ENCODE assay signal across 20 cellular contexts in genomic region chr11:114482114-114482513, GRCh38.
"Had no signal": no experiment of that assay in that cellular context is flagged by ENCODE, and none has a peak within 500 bp of the region (broad histone marks: within the 10 kb centered on the region; RNA-seq: fewer than 3 reads in every experiment).

No MANE protein-coding gene starts in this region.

- H3K36me3 ChIP-seq: gastroesophageal sphincter, left lung, tibial artery, vagina had no signal

- DNase-seq: activated CD4-positive, alpha-beta T cell treated with anti-CD3 and anti-CD28 coated beads, Interleukin-2, amount 50 U/mL, for 1 hour; activated CD8-positive, alpha-beta memory T cell treated with anti-CD3 and anti-CD28 coated beads for 24 hours; activated naive CD4-positive, alpha-beta T cell; activated naive CD8-positive, alpha-beta T cell treated with anti-CD3 and anti-CD28 coated beads, Interleukin-2, amount 10 ng/mL, durations not matched to agents 7 days and 5 days; aorta; effector CD8-positive, alpha-beta T cell; left lung; mammary epithelial cell; natural killer cell; nucleus accumbens; posterior cingulate gyrus; retina; stimulated activated CD4-positive, alpha-beta T cell treated with anti-CD3 and anti-CD28 coated beads, Interleukin-2, amount 100 ng/mL, for 48 hours; T-helper 9 cell; tibial artery had no signal

- H3K9me3 ChIP-seq: gastroesophageal sphincter, left lung, tibial artery, vagina had no signal

- H3K4me1 ChIP-seq: left lung, tibial artery, vagina had no signal

- H3K4me3 ChIP-seq: gastroesophageal sphincter, left lung, tibial artery, vagina had no signal

- H3K36me3 Mint-ChIP-seq: activated naive CD8-positive, alpha-beta T cell treated with anti-CD3 and anti-CD28 coated beads, Interleukin-2, amount 10 ng/mL, durations not matched to agents 7 days and 5 days; natural killer cell; stimulated activated memory B cell treated with anti-CD40 and anti-IgM and Interleukin-4, amounts not matched to agents 10 μg/mL and 1 μg/mL and 100 μg/mL, for 72 hours had no signal

- H3K4me1 Mint-ChIP-seq: activated naive CD8-positive, alpha-beta T cell treated with anti-CD3 and anti-CD28 coated beads, Interleukin-2, amount 10 ng/mL, durations not matched to agents 7 days and 5 days; natural killer cell had no signal

- H3K27me3 ChIP-seq: gastroesophageal sphincter, left lung, tibial artery, vagina had no signal

- H3K27me3 Mint-ChIP-seq: stimulated activated memory B cell treated with anti-CD40 and anti-IgM and Interleukin-4, amounts not matched to agents 10 μg/mL and 1 μg/mL and 100 μg/mL, for 72 hours had no signal

- H3K4me3 Mint-ChIP-seq: activated naive CD8-positive, alpha-beta T cell treated with anti-CD3 and anti-CD28 coated beads, Interleukin-2, amount 10 ng/mL, durations not matched to agents 7 days and 5 days; activated T-helper 1 cell treated with anti-CD3 and anti-CD28 coated beads, Interleukin-12 subunit alpha, Interleukin-12 subunit beta, Interleukin-2, Interleukin-4 antibody, amounts not matched to agents 30 ng/mL and 10 ng/mL and 1 ng/mL, durations not matched to agents 14 hours and 24 hours and 36 hours; natural killer cell; stimulated activated memory B cell treated with anti-CD40 and anti-IgM and Interleukin-4, amounts not matched to agents 10 μg/mL and 1 μg/mL and 100 μg/mL, for 72 hours had no signal

- H3K27ac ChIP-seq: gastroesophageal sphincter, left lung, tibial artery, vagina had no signal

- ATAC-seq: activated CD4-positive, CD25-positive, alpha-beta regulatory T cell treated with anti-CD3 and anti-CD28 coated beads, Interleukin-2, amount 50 U/mL, for 24 hours; gastroesophageal sphincter; left lung; natural killer cell; stimulated activated memory B cell treated with anti-CD40 and anti-IgM and Interleukin-4, amounts not matched to agents 10 μg/mL and 1 μg/mL and 100 μg/mL, for 72 hours had no signal

- H3K9me3 Mint-ChIP-seq: activated naive CD8-positive, alpha-beta T cell treated with anti-CD3 and anti-CD28 coated beads, Interleukin-2, amount 10 ng/mL, durations not matched to agents 7 days and 5 days; activated T-helper 1 cell treated with anti-CD3 and anti-CD28 coated beads, Interleukin-12 subunit alpha, Interleukin-12 subunit beta, Interleukin-2, Interleukin-4 antibody, amounts not matched to agents 30 ng/mL and 10 ng/mL and 1 ng/mL, durations not matched to agents 14 hours and 24 hours and 36 hours; natural killer cell had no signal

- H3K27ac Mint-ChIP-seq: activated naive CD8-positive, alpha-beta T cell treated with anti-CD3 and anti-CD28 coated beads, Interleukin-2, amount 10 ng/mL, durations not matched to agents 7 days and 5 days; activated T-helper 1 cell treated with anti-CD3 and anti-CD28 coated beads, Interleukin-12 subunit alpha, Interleukin-12 subunit beta, Interleukin-2, Interleukin-4 antibody, amounts not matched to agents 30 ng/mL and 10 ng/mL and 1 ng/mL, durations not matched to agents 14 hours and 24 hours and 36 hours; natural killer cell; stimulated activated memory B cell treated with anti-CD40 and anti-IgM and Interleukin-4, amounts not matched to agents 10 μg/mL and 1 μg/mL and 100 μg/mL, for 72 hours had no signal
